In genomic region chr21:41705546-41706262, GRCh38 we compare ENCODE assay signal across 23 cellular contexts.
DNase-seq lines count a peak whose midpoint lies in the region; ATAC-seq and TF ChIP-seq lines count a peak whose summit lies in the region.
"Had no signal": no experiment of that assay in that cellular context is flagged by ENCODE, and none has a peak within 500 bp of the region (broad histone marks: within the 10 kb centered on the region; RNA-seq: fewer than 3 reads in every experiment).

No MANE protein-coding gene starts in this region.

- H3K4me3 ChIP-seq in right atrium auricular region = no peak overlapping the region
- H3K4me3 ChIP-seq in body of pancreas = no peak overlapping the region
- no peak overlapping the region for H3K4me3 ChIP-seq in mucosa of stomach (ENCODE audit: low read length)
- no peak overlapping the region for H3K4me3 ChIP-seq in transverse colon
- H3K4me3 ChIP-seq: HAP-1, MG63, SJSA1 had no signal

- peaks cover 7% of the 10 kb centered on the region for H3K4me1 Mint-ChIP-seq in activated CD8-positive, alpha-beta T cell treated with anti-CD3 and anti-CD28 coated beads, Interleukin-2, amount 10 ng/mL, durations not matched to agents 7 days and 5 days (ENCODE audit: low read depth)
- H3K4me1 Mint-ChIP-seq: B cell; CD4-positive, CD25-positive, alpha-beta regulatory T cell had no signal

- no peaks in the 10 kb centered on the region for H3K4me1 ChIP-seq in right atrium auricular region
- peaks cover 39% of the 10 kb centered on the region for H3K4me1 ChIP-seq in body of pancreas
- peaks cover 68% of the 10 kb centered on the region for H3K4me1 ChIP-seq in mucosa of stomach (ENCODE audit: control insufficient read depth, insufficient read depth, low read length)
- peaks cover 12 to 52% (median 33%) of the 10 kb centered on the region in 4 donors for H3K4me1 ChIP-seq in transverse colon
- H3K4me1 ChIP-seq: HAP-1 had no signal

- peaks cover 8% of the 10 kb centered on the region for H3K27me3 Mint-ChIP-seq in activated CD8-positive, alpha-beta T cell treated with anti-CD3 and anti-CD28 coated beads, Interleukin-2, amount 10 ng/mL, durations not matched to agents 7 days and 5 days (ENCODE audit: low read depth)

- H3K4me3 Mint-ChIP-seq in activated CD8-positive, alpha-beta T cell treated with anti-CD3 and anti-CD28 coated beads, Interleukin-2, amount 10 ng/mL, durations not matched to agents 7 days and 5 days = no peak overlapping the region
- H3K4me3 Mint-ChIP-seq: B cell; CD4-positive, CD25-positive, alpha-beta regulatory T cell had no signal

- POLR2A ChIA-PET in activated CD8-positive, alpha-beta T cell treated with anti-CD3 and anti-CD28 coated beads, Interleukin-2, amount 10 ng/mL, durations not matched to agents 7 days and 5 days (lab: Charles Lee) = no interaction called here

- intact Hi-C loops in Right ventricle myocardium inferior (cut with DNase I) (no loop called here), body of pancreas (cut with DNase I) (no loop called here), transverse colon (cut with DNase I; ENCODE audit: low total_unique reads) (no loop called here)

- H3K36me3 ChIP-seq in right atrium auricular region = no peaks in the 10 kb centered on the region
- H3K36me3 ChIP-seq in body of pancreas (replicated peaks in 1 of 2; ENCODE audit: insufficient read depth in 1 of 2, low read depth in 2 of 2) = no peaks in the 10 kb centered on the region
- H3K36me3 ChIP-seq in mucosa of stomach (ENCODE audit: control insufficient read depth, insufficient read depth, low read length) = no peaks in the 10 kb centered on the region
- no peaks in the 10 kb centered on the region for H3K36me3 ChIP-seq in transverse colon
- H3K36me3 ChIP-seq: HAP-1, MG63, SJSA1 had no signal

- H3K27ac ChIP-seq in right atrium auricular region = no peak overlapping the region
- peak overlapping the region in 3 of 4 donors; percentile 46 to 73 (median 55) for H3K27ac ChIP-seq in body of pancreas
- peak overlapping the region; percentile 74 to 78 (median 76) for H3K27ac ChIP-seq in transverse colon
- H3K27ac ChIP-seq: SJSA1 had no signal

- in situ Hi-C loops in transverse colon (cut with MboI; ENCODE audit: low pct_ligation_motif_present in 1 of 4, low pct_unique_long_range_greater_than_20kb in 1 of 4, low sequenced_read_pairs in 3 of 4) = no loop called here

- H3K9me3 Mint-ChIP-seq in activated CD8-positive, alpha-beta T cell treated with anti-CD3 and anti-CD28 coated beads, Interleukin-2, amount 10 ng/mL, durations not matched to agents 7 days and 5 days (ENCODE audit: insufficient read depth) = no peaks in the 10 kb centered on the region

- H3K27me3 ChIP-seq in right atrium auricular region (no peaks in the 10 kb centered on the region), body of pancreas (no peaks in the 10 kb centered on the region), mucosa of stomach (ENCODE audit: control insufficient read depth, insufficient read depth, low read length) (no peaks in the 10 kb centered on the region), transverse colon (no peaks in the 10 kb centered on the region)
- H3K27me3 ChIP-seq: MG63, SJSA1 had no signal

- ATAC-seq in Right ventricle myocardium inferior (no peak), body of pancreas (no peak)
- no peak for ATAC-seq in activated CD8-positive, alpha-beta T cell treated with anti-CD3 and anti-CD28 coated beads, Interleukin-2, amount 10 ng/mL, durations not matched to agents 7 days and 5 days

- H3K9me3 ChIP-seq in right atrium auricular region (no peaks in the 10 kb centered on the region), body of pancreas (no peaks in the 10 kb centered on the region), mucosa of stomach (ENCODE audit: control insufficient read depth, low read length) (no peaks in the 10 kb centered on the region), transverse colon (no peaks in the 10 kb centered on the region)
- H3K9me3 ChIP-seq: HAP-1, MG63, SJSA1 had no signal

- DNase-seq in Right ventricle myocardium inferior (ENCODE audit: missing footprints) = peak; percentile 41
- no peak for DNase-seq in right atrium auricular region (ENCODE audit: low spot score)
- DNase-seq in body of pancreas = no peak
- no peak for DNase-seq in transverse colon
- no peak for DNase-seq in stimulated activated CD8-positive, alpha-beta memory T cell treated with anti-CD3 and anti-CD28 coated beads, Interleukin-4, amount 100 ng/mL, for 48 hours
- DNase-seq in activated CD8-positive, alpha-beta T cell treated with anti-CD3 and anti-CD28 coated beads, Interleukin-2, amount 10 ng/mL, durations not matched to agents 7 days and 5 days = no peak
- no peak for DNase-seq in stimulated activated CD4-positive, alpha-beta T cell treated with anti-CD3 and anti-CD28 coated beads, Interleukin-4, amount 100 ng/mL, for 4 hours
- DNase-seq: 8988T; CD4-positive, CD25-positive, alpha-beta regulatory T cell; COR-L47; DMS153; GDM1; Karpas-422; MG63; NCI-H1092; NCI-H2081; NCI-H2171 treated with DMSO at 0.1 percent for 48 hours; NCI-H446 treated with DMSO at 0.1 percent for 48 hours had no signal

- CTCF ChIA-PET in activated CD8-positive, alpha-beta T cell treated with anti-CD3 and anti-CD28 coated beads, Interleukin-2, amount 10 ng/mL, durations not matched to agents 7 days and 5 days (lab: Charles Lee) = no interaction called here

- no peak for TF ChIP-seq EP300 in transverse colon (IDR thresholded peaks at IDR 0.05; ENCODE audit: low read depth)

- H3K9ac ChIP-seq in mucosa of stomach (ENCODE audit: low read length) = peak overlapping the region; percentile 55

- H3K27ac Mint-ChIP-seq in activated CD8-positive, alpha-beta T cell treated with anti-CD3 and anti-CD28 coated beads, Interleukin-2, amount 10 ng/mL, durations not matched to agents 7 days and 5 days = no peak overlapping the region
- H3K27ac Mint-ChIP-seq: B cell; CD4-positive, CD25-positive, alpha-beta regulatory T cell had no signal

- no peaks in the 10 kb centered on the region for H3K36me3 Mint-ChIP-seq in activated CD8-positive, alpha-beta T cell treated with anti-CD3 and anti-CD28 coated beads, Interleukin-2, amount 10 ng/mL, durations not matched to agents 7 days and 5 days (ENCODE audit: low read depth)
- H3K36me3 Mint-ChIP-seq: IgD-negative memory B cell had no signal

- 93 to 95% methylated on average over 13 to 16 of the region's 16 CpGs for WGBS in body of pancreas, 2 donors
- WGBS in transverse colon (ENCODE audit: low coverage in 1 of 2), 2 donors = 80 to 86% methylated on average over 1 to 16 of the region's 16 CpGs

- no peak for TF ChIP-seq POLR2A in body of pancreas (IDR thresholded peaks at IDR 0.05)
- no peak for TF ChIP-seq POLR2A in transverse colon (IDR thresholded peaks at IDR 0.05)

- no peak for TF ChIP-seq CTCF in right atrium auricular region (IDR thresholded peaks at IDR 0.05)
- TF ChIP-seq CTCF in body of pancreas (IDR thresholded peaks at IDR 0.05) = no peak
- TF ChIP-seq CTCF in transverse colon (IDR thresholded peaks at IDR 0.05) = no peak

Comparison
In these comparisons a context has a peak if more than half of its experiments do, and no peak if none do; other contexts are left out.
1. H3K27ac ChIP-seq: peak in body of pancreas (3 of 4) and transverse colon (4 of 4); none in right atrium auricular region (0 of 2).